In the genomic region with DNA sequence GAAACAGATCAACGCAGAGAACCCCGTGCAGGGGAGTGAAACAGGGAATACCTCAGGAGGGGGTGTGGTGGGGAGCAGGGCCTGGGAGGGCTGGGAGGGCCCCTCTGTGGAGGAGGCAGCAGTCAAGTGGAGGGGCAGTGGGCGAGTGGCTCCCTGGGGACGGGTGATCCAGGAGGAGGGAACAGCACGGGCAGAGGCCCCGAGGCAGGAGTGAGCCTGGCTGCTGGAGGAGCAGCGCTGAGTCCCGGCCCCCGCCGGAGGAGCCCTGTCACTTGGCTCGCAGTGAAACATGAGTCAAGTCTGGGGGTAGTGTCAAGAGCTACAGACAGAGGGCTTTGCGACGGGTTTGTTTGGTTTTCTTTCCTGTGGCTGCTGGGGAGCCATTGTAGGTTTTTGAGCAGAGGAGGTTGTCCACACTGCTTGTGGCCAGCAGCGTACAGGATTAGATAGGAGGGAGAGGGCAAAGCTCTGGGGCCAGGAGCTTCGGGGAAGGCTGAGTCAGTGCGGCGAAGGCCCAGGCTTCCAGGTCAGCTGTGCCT, we compare ENCODE assay signal across 10 cellular contexts.
A peak's percentile ranks its signal among the peaks of the same experiment; 100 is the strongest.
DNase-seq lines count a peak whose midpoint lies in the region; ATAC-seq and TF ChIP-seq lines count a peak whose summit lies in the region.
"Had no signal": no experiment of that assay in that cellular context is flagged by ENCODE, and none has a peak within 500 bp of the region (broad histone marks: within the 10 kb centered on the region; RNA-seq: fewer than 3 reads in every experiment).

No MANE protein-coding gene starts in this region.

- ATAC-seq in activated naive CD8-positive, alpha-beta T cell treated with anti-CD3 and anti-CD28 coated beads, Interleukin-2, amount 50 U/mL, for 24 hours: no peak
- no peak for ATAC-seq in GM21381 (IDR thresholded peaks at IDR 0.05; ENCODE audit: unreplicated experiment)
- ATAC-seq: A549; activated CD8-positive, alpha-beta T cell treated with anti-CD3 and anti-CD28 coated beads, Interleukin-2, amount 10 ng/mL, durations not matched to agents 7 days and 5 days had no signal

- 11% methylated on average over 17 of the region's 17 CpGs for WGBS in smooth muscle cell (ENCODE audit: low lambda C conversion rate)

- peaks cover 18% of the 10 kb centered on the region for H3K79me2 ChIP-seq in smooth muscle cell (ENCODE audit: low read depth)

- H3K36me3 ChIP-seq in MG63 (no peaks in the 10 kb centered on the region), smooth muscle cell (ENCODE audit: low read depth) (no peaks in the 10 kb centered on the region)

- H3F3A ChIP-seq in smooth muscle cell (ENCODE audit: low read depth): peaks cover 8% of the 10 kb centered on the region

- H3K9ac ChIP-seq in smooth muscle cell (ENCODE audit: low read depth): no peak overlapping the region

- H3K27ac ChIP-seq in smooth muscle cell (ENCODE audit: low read depth): peak overlapping the region; percentile 68
- H3K27ac ChIP-seq: A549 had no signal

- no peak overlapping the region for H2AFZ ChIP-seq in smooth muscle cell (ENCODE audit: low read depth)

- peak overlapping the region; percentile 8 for H3K4me2 ChIP-seq in smooth muscle cell
- H3K4me2 ChIP-seq: A549 had no signal

- H3K4me3 Mint-ChIP-seq in activated T-helper 2 cell treated with anti-CD3 and anti-CD28 coated beads, Interferon-gamma antibody, Interleukin-2, Interleukin-4, amounts not matched to agents 10 μg/mL and 5 μg/mL and 100 μg/mL, durations not matched to agents 14 hours and 24 hours and 36 hours (ENCODE audit: low read depth): no peak overlapping the region
- no peak overlapping the region for H3K4me3 Mint-ChIP-seq in activated naive CD8-positive, alpha-beta T cell treated with anti-CD3 and anti-CD28 coated beads, Interleukin-2, amount 50 U/mL, for 24 hours
- H3K4me3 Mint-ChIP-seq: activated CD8-positive, alpha-beta T cell treated with anti-CD3 and anti-CD28 coated beads, Interleukin-2, amount 10 ng/mL, durations not matched to agents 7 days and 5 days had no signal

- no peaks in the 10 kb centered on the region for H3K36me3 Mint-ChIP-seq in activated T-helper 2 cell treated with anti-CD3 and anti-CD28 coated beads, Interferon-gamma antibody, Interleukin-2, Interleukin-4, amounts not matched to agents 10 μg/mL and 5 μg/mL and 100 μg/mL, durations not matched to agents 14 hours and 24 hours and 36 hours (ENCODE audit: low read depth)
- no peaks in the 10 kb centered on the region for H3K36me3 Mint-ChIP-seq in activated naive CD8-positive, alpha-beta T cell treated with anti-CD3 and anti-CD28 coated beads, Interleukin-2, amount 50 U/mL, for 24 hours (ENCODE audit: low read depth)

- H3K4me3 ChIP-seq in MG63 (no peak overlapping the region), choroid plexus epithelial cell (ENCODE audit: low read depth, low read length) (no peak overlapping the region), smooth muscle cell (no peak overlapping the region)
- H3K4me3 ChIP-seq: A549 had no signal

- H3K27me3 Mint-ChIP-seq in activated T-helper 2 cell treated with anti-CD3 and anti-CD28 coated beads, Interferon-gamma antibody, Interleukin-2, Interleukin-4, amounts not matched to agents 10 μg/mL and 5 μg/mL and 100 μg/mL, durations not matched to agents 14 hours and 24 hours and 36 hours (ENCODE audit: low read depth): no peaks in the 10 kb centered on the region
- H3K27me3 Mint-ChIP-seq in activated naive CD8-positive, alpha-beta T cell treated with anti-CD3 and anti-CD28 coated beads, Interleukin-2, amount 50 U/mL, for 24 hours: peaks cover 8% of the 10 kb centered on the region

- H3K9me3 Mint-ChIP-seq in activated T-helper 2 cell treated with anti-CD3 and anti-CD28 coated beads, Interferon-gamma antibody, Interleukin-2, Interleukin-4, amounts not matched to agents 10 μg/mL and 5 μg/mL and 100 μg/mL, durations not matched to agents 14 hours and 24 hours and 36 hours: no peaks in the 10 kb centered on the region
- H3K9me3 Mint-ChIP-seq in activated naive CD8-positive, alpha-beta T cell treated with anti-CD3 and anti-CD28 coated beads, Interleukin-2, amount 50 U/mL, for 24 hours: no peaks in the 10 kb centered on the region

- TF ChIP-seq CTCF in choroid plexus epithelial cell (conservative IDR thresholded peaks at IDR 0.05; ENCODE audit: low read depth, low read length): peak; percentile 41
- TF ChIP-seq CTCF in smooth muscle cell (IDR thresholded peaks at IDR 0.05; ENCODE audit: borderline replicate concordance, insufficient read depth, poor library complexity, severe bottlenecking): no peak

- intact Hi-C loops in activated T-helper 2 cell treated with anti-CD3 and anti-CD28 coated beads, Interferon-gamma antibody, Interleukin-2, Interleukin-4, amounts not matched to agents 10 μg/mL and 5 μg/mL and 100 μg/mL, durations not matched to agents 14 hours and 24 hours and 36 hours (cut with micrococcal nuclease): no loop called here

- H3K4me1 ChIP-seq in smooth muscle cell (ENCODE audit: low read depth): peaks cover 20% of the 10 kb centered on the region
- H3K4me1 ChIP-seq: A549 had no signal

- peak; percentile 37 for DNase-seq in NCI-H2029 (lab: John Stamatoyannopoulos, UW)
- no peak for DNase-seq in NCI-H2029 treated with DMSO at 0.1 percent for 48 hours (lab: John Stamatoyannopoulos, UW)
- peak; percentile 81 for DNase-seq in MG63
- DNase-seq in choroid plexus epithelial cell (ENCODE audit: low read depth): peak; percentile 62
- DNase-seq in smooth muscle cell (lab: John Stamatoyannopoulos, UW; ENCODE audit: unreplicated experiment): peak; percentile 24
- no peak for DNase-seq in activated T-helper 2 cell treated with anti-CD3 and anti-CD28 coated beads, Interferon-gamma antibody, Interleukin-2, Interleukin-4, amounts not matched to agents 10 μg/mL and 5 μg/mL and 100 μg/mL, durations not matched to agents 14 hours and 24 hours and 36 hours (ENCODE audit: low spot score)
- no peak for DNase-seq in activated naive CD8-positive, alpha-beta T cell treated with anti-CD3 and anti-CD28 coated beads, Interleukin-2, amount 50 U/mL, for 24 hours
- DNase-seq: activated CD8-positive, alpha-beta T cell treated with anti-CD3 and anti-CD28 coated beads, Interleukin-2, amount 10 ng/mL, durations not matched to agents 7 days and 5 days had no signal

- no peaks in the 10 kb centered on the region for H3K9me3 ChIP-seq in MG63
- no peaks in the 10 kb centered on the region for H3K9me3 ChIP-seq in smooth muscle cell (replicated peaks; ENCODE audit: low read depth)
- H3K9me3 ChIP-seq: A549 had no signal

- H3K4me1 Mint-ChIP-seq in activated T-helper 2 cell treated with anti-CD3 and anti-CD28 coated beads, Interferon-gamma antibody, Interleukin-2, Interleukin-4, amounts not matched to agents 10 μg/mL and 5 μg/mL and 100 μg/mL, durations not matched to agents 14 hours and 24 hours and 36 hours (ENCODE audit: low read depth): no peaks in the 10 kb centered on the region
- H3K4me1 Mint-ChIP-seq in activated naive CD8-positive, alpha-beta T cell treated with anti-CD3 and anti-CD28 coated beads, Interleukin-2, amount 50 U/mL, for 24 hours: no peaks in the 10 kb centered on the region

- no peaks in the 10 kb centered on the region for H3K27me3 ChIP-seq in MG63
- H3K27me3 ChIP-seq in smooth muscle cell (ENCODE audit: low read depth): no peaks in the 10 kb centered on the region

- H3K27ac Mint-ChIP-seq in activated T-helper 2 cell treated with anti-CD3 and anti-CD28 coated beads, Interferon-gamma antibody, Interleukin-2, Interleukin-4, amounts not matched to agents 10 μg/mL and 5 μg/mL and 100 μg/mL, durations not matched to agents 14 hours and 24 hours and 36 hours: no peak overlapping the region
- H3K27ac Mint-ChIP-seq in activated naive CD8-positive, alpha-beta T cell treated with anti-CD3 and anti-CD28 coated beads, Interleukin-2, amount 50 U/mL, for 24 hours: no peak overlapping the region
- H3K27ac Mint-ChIP-seq: activated CD8-positive, alpha-beta T cell treated with anti-CD3 and anti-CD28 coated beads, Interleukin-2, amount 10 ng/mL, durations not matched to agents 7 days and 5 days had no signal

- H4K20me1 ChIP-seq in smooth muscle cell (ENCODE audit: low read depth): peaks cover 13% of the 10 kb centered on the region

Comparison
In these comparisons a context has a peak if more than half of its experiments do, and no peak if none do; other contexts are left out.
1. DNase-seq: peak in NCI-H2029 (single experiment), MG63 (single experiment), choroid plexus epithelial cell (single experiment) and smooth muscle cell (single experiment); none in NCI-H2029 treated with DMSO at 0.1 percent for 48 hours (single experiment), activated T-helper 2 cell treated with anti-CD3 and anti-CD28 coated beads, Interferon-gamma antibody, Interleukin-2, Interleukin-4, amounts not matched to agents 10 μg/mL and 5 μg/mL and 100 μg/mL, durations not matched to agents 14 hours and 24 hours and 36 hours (single experiment) and activated naive CD8-positive, alpha-beta T cell treated with anti-CD3 and anti-CD28 coated beads, Interleukin-2, amount 50 U/mL, for 24 hours (single experiment).